ENCODE assay signal across 9 cellular contexts in genomic region chr10:96339956-96340904, GRCh38. TPM values are rescaled to one million over a fixed set of nuclear protein-coding genes. Genes with fewer than 3 reads are reported as not detected.
DNase-seq lines count a peak whose midpoint lies in the region; ATAC-seq and TF ChIP-seq lines count a peak whose summit lies in the region.
"Had no signal": no experiment of that assay in that cellular context is flagged by ENCODE, and none has a peak within 500 bp of the region (broad histone marks: within the 10 kb centered on the region; RNA-seq: fewer than 3 reads in every experiment).

No MANE protein-coding gene starts in this region.

- in situ Hi-C loops in IMR-90 (cut with MboI; ENCODE audit: low sequenced_read_pairs) = no loop called here

- no peak overlapping the region for H2AK5ac ChIP-seq in IMR-90 (ENCODE audit: low read depth, low read length)

- H2BK120ac ChIP-seq in IMR-90 (ENCODE audit: low read depth, low read length) = no peak overlapping the region

- no peak overlapping the region for H3K9ac ChIP-seq in IMR-90 (ENCODE audit: low read depth, low read length)

- H3K9me3 Mint-ChIP-seq in osteocyte (ENCODE audit: unreplicated experiment) = no peaks in the 10 kb centered on the region

- no peak overlapping the region for H3K18ac ChIP-seq in IMR-90 (ENCODE audit: low read depth, low read length)

- no peaks in the 10 kb centered on the region; the same call in none of the 2 replicates for H3K27me3 ChIP-seq in IMR-90 (ENCODE audit: control insufficient read depth, insufficient read depth, low read length)
- no peaks in the 10 kb centered on the region for H3K27me3 ChIP-seq in Peyer's patch
- H3K27me3 ChIP-seq: neutrophil had no signal

- H3K4me1 Mint-ChIP-seq in osteocyte (ENCODE audit: unreplicated experiment) = no peaks in the 10 kb centered on the region

- H3K27me3 Mint-ChIP-seq in osteocyte (ENCODE audit: unreplicated experiment) = peaks cover 33% of the 10 kb centered on the region

- H3K9me1 ChIP-seq in IMR-90 (ENCODE audit: insufficient read depth, low read length) = no peaks in the 10 kb centered on the region

- no peak overlapping the region for H4K91ac ChIP-seq in IMR-90 (ENCODE audit: insufficient read depth, low read depth, low read length)

- ATAC-seq in IMR-90 (ENCODE audit: low read depth) (peak; percentile 89), GM19452 (IDR thresholded peaks at IDR 0.05; ENCODE audit: unreplicated experiment) (no peak)

- dilution Hi-C loops in IMR-90 (cut with HindIII; ENCODE audit: low sequenced_read_pairs, unreplicated experiment) = no loop called here

- no peak overlapping the region for H3K27ac ChIP-seq in IMR-90 (ENCODE audit: insufficient read depth, low read length)
- H3K27ac ChIP-seq in Peyer's patch = no peak overlapping the region
- H3K27ac ChIP-seq: neutrophil had no signal

- no peak overlapping the region for H3K4me3 Mint-ChIP-seq in osteocyte (ENCODE audit: unreplicated experiment)

- no peak overlapping the region for H4K5ac ChIP-seq in IMR-90 (ENCODE audit: low read depth, low read length)

- H3K14ac ChIP-seq in IMR-90 (replicated peaks; ENCODE audit: low read depth, low read length) = no peak overlapping the region

- H3K23ac ChIP-seq in IMR-90 (ENCODE audit: low read depth, low read length) = no peak overlapping the region

- H3K27ac Mint-ChIP-seq in osteocyte (ENCODE audit: unreplicated experiment) = no peak overlapping the region

- H2AK9ac ChIP-seq in IMR-90 (replicated peaks; ENCODE audit: low read depth, low read length, poor library complexity) = no peak overlapping the region

- H3K36me3 ChIP-seq in IMR-90 (ENCODE audit: control insufficient read depth, insufficient read depth, low read length) (no peaks in the 10 kb centered on the region), Peyer's patch (no peaks in the 10 kb centered on the region)
- H3K36me3 ChIP-seq: neutrophil had no signal

- H3K79me1 ChIP-seq in IMR-90 (ENCODE audit: low read depth in 1 of 2, low read length in 2 of 2) = no peaks in the 10 kb centered on the region

- H3K36me3 Mint-ChIP-seq in osteocyte (ENCODE audit: unreplicated experiment) = no peaks in the 10 kb centered on the region

- POLR2A ChIA-PET in IMR-90 (lab: Charles Lee; ENCODE audit: unreplicated experiment) = no interaction called here

- no peaks in the 10 kb centered on the region for H4K20me1 ChIP-seq in IMR-90 (ENCODE audit: insufficient read depth, low read length)

- no peak overlapping the region for H3K56ac ChIP-seq in IMR-90 (ENCODE audit: extremely low read depth, insufficient read depth, low read length)

- H3K4me2 ChIP-seq in IMR-90 (ENCODE audit: low read depth, low read length) = no peak overlapping the region

- WGBS in IMR-90 (ENCODE audit: extremely low coverage in 2 of 2, insufficient read length in 1 of 2), 2 experiments = 0% methylated on average over 1 of the region's 7 CpGs; no CpG with 5 or more reads in 1 of the 2 experiments

- no TSS peak for BruUV-seq in IMR-90 (replicated peaks; lab: Mats Ljungman, UMichigan)

- peak; percentile 68 for TF ChIP-seq CTCF in IMR-90 (conservative IDR thresholded peaks at IDR 0.05; ENCODE audit: low read depth, low read length)
- peak in 5 of 6 experiments; percentile 24 to 71 (median 60) for TF ChIP-seq CTCF in Peyer's patch (IDR thresholded peaks at IDR 0.05)
- peak; percentile 79 for TF ChIP-seq CTCF in fibroblast of pulmonary artery (IDR thresholded peaks at IDR 0.05; ENCODE audit: low read length, missing control alignments)
- peak; percentile 68 for TF ChIP-seq CTCF in osteocyte (IDR thresholded peaks at IDR 0.05)

- no peak overlapping the region for H2BK5ac ChIP-seq in IMR-90 (ENCODE audit: low read depth, low read length, poor library complexity, severe bottlenecking)

- H3K4me1 ChIP-seq in IMR-90 (ENCODE audit: control insufficient read depth, insufficient read depth, low read length) = no peaks in the 10 kb centered on the region
- H3K4me1 ChIP-seq in Peyer's patch = no peaks in the 10 kb centered on the region

- no peak overlapping the region for H2AFZ ChIP-seq in IMR-90 (replicated peaks; ENCODE audit: low read length, poor library complexity)

- TF ChIP-seq RAD21 in IMR-90 (IDR thresholded peaks at IDR 0.05; ENCODE audit: low read length) = peak; percentile 56

- intact Hi-C loops in IMR-90 (cut with micrococcal nuclease) = loop anchor here (1.0 kb wide), 1 partner anchor 323 kb away; no protein-coding TSS in a partner anchor

- H3K4me3 ChIP-seq in IMR-90 (ENCODE audit: insufficient read depth, low read depth, low read length) (no peak overlapping the region), Peyer's patch (no peak overlapping the region), fibroblast of pulmonary artery (replicated peaks; ENCODE audit: low read depth, low read length) (no peak overlapping the region)

- no peak overlapping the region for H2BK15ac ChIP-seq in IMR-90 (ENCODE audit: low read depth, low read length)

- DNase-seq in activated gamma-delta T cell treated with Interleukin-2 at 50 U/mL for 16 hours (peak; percentile 22), activated gamma-delta T cell (lab: John Stamatoyannopoulos, UW) (no peak), IMR-90 (peak; percentile 70), Peyer's patch (peak in 2 of 3 donors; percentile 54 to 76), fibroblast of pulmonary artery (ENCODE audit: low read depth) (peak; percentile 71), osteocyte (ENCODE audit: extremely low spot score, unreplicated experiment) (no peak)
- peak; percentile 60 to 66 for DNase-seq in activated T-cell treated with anti-CD3 and anti-CD28 coated beads, Interleukin-2, amount 50 U/mL, for 48 hours

- H4K8ac ChIP-seq in IMR-90 (ENCODE audit: low read depth in 2 of 2, low read length in 2 of 2) = no peak overlapping the region

- CTCF ChIA-PET in IMR-90 (lab: Yijun Ruan, JAX) = interaction anchor here (0.6 kb wide), 1 partner anchor 1105 kb away, joined by 6 read pairs; no protein-coding TSS in a partner anchor

- H3K4ac ChIP-seq in IMR-90 (ENCODE audit: low read depth, low read length) = no peak overlapping the region

- TF ChIP-seq POLR2A in IMR-90 (IDR thresholded peaks at IDR 0.05; ENCODE audit: low read depth, low read length) (no peak), Peyer's patch (IDR thresholded peaks at IDR 0.05) (no peak)

- no peak overlapping the region for H2BK20ac ChIP-seq in IMR-90 (ENCODE audit: low read depth, low read length)

- H3K9me3 ChIP-seq in IMR-90 (ENCODE audit: control insufficient read depth, insufficient read depth, low read length) (no peaks in the 10 kb centered on the region), Peyer's patch (no peaks in the 10 kb centered on the region)
- H3K9me3 ChIP-seq: neutrophil had no signal

TF ChIP-seq in IMR-90, 13 proteins besides CTCF, POLR2A, EP300 and RAD21:
- TF ChIP-seq SMC3 (IDR thresholded peaks at IDR 0.05; ENCODE audit: low read depth, low read length) (peak; percentile 44), MAFK (IDR thresholded peaks at IDR 0.05; ENCODE audit: low read depth, low read length) (no peak), CHD1 (IDR thresholded peaks at IDR 0.05; ENCODE audit: low read depth, low read length) (no peak)
TF ChIP-seq in IMR-90: peak in this region for 1.

RNA-seq across cellular contexts. Expression of gene OPALIN, which starts 18.6 kb away (rescaled TPM):
- total RNA-seq in IMR-90 (2012; rRNA removed) (not detected in 2 replicates), Peyer's patch (not detected), osteocyte (not detected in 2 replicates)
- polyA plus RNA-seq in IMR-90 (2012; rRNA removed) = not detected in 2 replicates
- not detected in 2 replicates for polyA plus RNA-seq in IMR-90 (2012; cell fraction: cytosol; rRNA removed)
- polyA plus RNA-seq in IMR-90 (2012; cell fraction: nucleus; rRNA removed; ENCODE audit: low replicate concordance) = not detected in 2 replicates

RNA-seq across cellular contexts. Expression of gene DNTT, which starts 36.0 kb away (rescaled TPM):
- not detected in 2 replicates for total RNA-seq in IMR-90 (2012; rRNA removed)
- not detected in 2 replicates for polyA plus RNA-seq in IMR-90 (2012; rRNA removed)
- polyA plus RNA-seq in IMR-90 (2012; cell fraction: cytosol; rRNA removed) = not detected in 2 replicates
- not detected in 2 replicates for polyA plus RNA-seq in IMR-90 (2012; cell fraction: nucleus; rRNA removed; ENCODE audit: low replicate concordance)
- total RNA-seq in Peyer's patch = not detected
- total RNA-seq in osteocyte = not detected in 2 replicates

Comparison
In these comparisons a context has a peak if more than half of its experiments do, and no peak if none do; other contexts are left out.
1. DNase-seq: peak in activated gamma-delta T cell treated with Interleukin-2 at 50 U/mL for 16 hours (single experiment), IMR-90 (single experiment), Peyer's patch (2 of 3), activated T-cell treated with anti-CD3 and anti-CD28 coated beads, Interleukin-2, amount 50 U/mL, for 48 hours (2 of 2) and fibroblast of pulmonary artery (single experiment); none in activated gamma-delta T cell (single experiment) and osteocyte (single experiment).
2. Peak in every context shown above with its lines, with median percentiles within 50 percentile points of each other: CTCF ChIP-seq.